24 cellular contexts compared by ENCODE assay signal in the genomic region with DNA sequence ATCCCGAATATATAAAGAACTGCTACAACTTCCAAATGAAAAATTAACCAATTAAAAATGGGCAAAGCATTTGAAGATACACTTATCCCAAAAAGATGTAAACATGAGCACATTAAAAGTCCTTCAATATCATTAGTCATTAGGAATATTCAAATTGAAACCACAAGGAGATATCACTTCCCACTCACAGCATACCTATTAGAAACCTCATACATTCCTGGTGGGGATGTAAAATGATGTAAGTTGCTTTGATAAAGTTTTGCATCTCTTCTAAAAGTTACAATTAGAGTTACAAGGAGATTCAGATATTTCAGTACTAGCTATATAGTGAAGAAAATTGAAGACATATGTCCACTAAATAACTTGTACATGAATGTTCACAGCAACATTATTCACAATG.
DNase-seq lines count a peak whose midpoint lies in the region; ATAC-seq, FAIRE-seq and TF ChIP-seq lines count a peak whose summit lies in the region.
"Had no signal": no experiment of that assay in that cellular context is flagged by ENCODE, and none has a peak within 500 bp of the region (broad histone marks: within the 10 kb centered on the region; RNA-seq: fewer than 3 reads in every experiment).

No MANE protein-coding gene starts in this region.

- CTCF ChIA-PET in AG04449 (lab: Yijun Ruan, JAX) = no interaction called here

- TF ChIP-seq CTCF in AG04449 (IDR thresholded peaks at IDR 0.05; ENCODE audit: insufficient read depth, low read length, missing control alignments) = no peak

- DNase-seq in AG04449 (ENCODE audit: low read depth, low spot score) = peak; percentile 26
- DNase-seq in HCEC 1CT = peak; percentile 18
- peak; percentile 63 for DNase-seq in astrocyte of the hippocampus (ENCODE audit: low read depth, low spot score)
- DNase-seq in glomerular visceral epithelial cell (ENCODE audit: extremely low spot score) = peak; percentile 12
- no peak for DNase-seq in activated CD4-positive, alpha-beta T cell treated with anti-CD3 and anti-CD28 coated beads for 48 hours
- DNase-seq in urothelium cell line (ENCODE audit: low spot score) = no peak
- DNase-seq: activated CD4-positive, CD25-positive, alpha-beta regulatory T cell; activated CD8-positive, alpha-beta T cell treated with anti-CD3 and anti-CD28 coated beads, Interleukin-2, amount 10 ng/mL, durations not matched to agents 7 days and 5 days; activated naive CD4-positive, alpha-beta T cell treated with Interleukin-2 at 50 U/mL for 16 hours; activated T-cell treated with anti-CD3 and anti-CD28 coated beads, Interleukin-2, amount 50 U/mL, for 24 hours; Calu3; H7; MM.1S; naive thymus-derived CD4-positive, alpha-beta T cell; NCI-H1436 treated with DMSO at 0.1 percent for 48 hours; NCI-H2171 treated with DMSO at 0.1 percent for 48 hours; NCI-H526 treated with DMSO at 0.1 percent for 48 hours; retina; stimulated activated CD4-positive, alpha-beta T cell treated with anti-CD3 and anti-CD28 coated beads, Interleukin-12 subunit alpha, Interleukin-12 subunit beta, amount 100 ng/mL, for 4 hours; stomach had no signal

- ATAC-seq in HG03460 (IDR thresholded peaks at IDR 0.05; ENCODE audit: unreplicated experiment) (no peak), HG03354 (IDR thresholded peaks at IDR 0.05; ENCODE audit: poor library complexity, severe bottlenecking, unreplicated experiment) (no peak)
- ATAC-seq: activated CD8-positive, alpha-beta T cell treated with anti-CD3 and anti-CD28 coated beads, Interleukin-2, amount 10 ng/mL, durations not matched to agents 7 days and 5 days; naive thymus-derived CD4-positive, alpha-beta T cell had no signal

- H3K4me3 ChIP-seq in AG04449 (ENCODE audit: low read depth, low read length) = no peak overlapping the region
- H3K4me3 ChIP-seq: BLaER1 treated with 17β-estradiol and CSF1 and Interleukin-3, amounts not matched to agents 10 nM and 100 nM; stomach; tibial nerve had no signal

- POLR2A ChIA-PET in AG04449 (lab: Yijun Ruan, JAX) = no interaction called here

- FAIRE-seq in urothelium cell line (lab: Jason Lieb, UNC) = no peak

Comparison
In these comparisons a context has a peak if more than half of its experiments do, and no peak if none do; other contexts are left out.
1. DNase-seq: peak in AG04449 (single experiment), HCEC 1CT (single experiment), astrocyte of the hippocampus (single experiment) and glomerular visceral epithelial cell (single experiment); none in activated CD4-positive, alpha-beta T cell treated with anti-CD3 and anti-CD28 coated beads for 48 hours (single experiment) and urothelium cell line (single experiment).